In the genomic region with DNA sequence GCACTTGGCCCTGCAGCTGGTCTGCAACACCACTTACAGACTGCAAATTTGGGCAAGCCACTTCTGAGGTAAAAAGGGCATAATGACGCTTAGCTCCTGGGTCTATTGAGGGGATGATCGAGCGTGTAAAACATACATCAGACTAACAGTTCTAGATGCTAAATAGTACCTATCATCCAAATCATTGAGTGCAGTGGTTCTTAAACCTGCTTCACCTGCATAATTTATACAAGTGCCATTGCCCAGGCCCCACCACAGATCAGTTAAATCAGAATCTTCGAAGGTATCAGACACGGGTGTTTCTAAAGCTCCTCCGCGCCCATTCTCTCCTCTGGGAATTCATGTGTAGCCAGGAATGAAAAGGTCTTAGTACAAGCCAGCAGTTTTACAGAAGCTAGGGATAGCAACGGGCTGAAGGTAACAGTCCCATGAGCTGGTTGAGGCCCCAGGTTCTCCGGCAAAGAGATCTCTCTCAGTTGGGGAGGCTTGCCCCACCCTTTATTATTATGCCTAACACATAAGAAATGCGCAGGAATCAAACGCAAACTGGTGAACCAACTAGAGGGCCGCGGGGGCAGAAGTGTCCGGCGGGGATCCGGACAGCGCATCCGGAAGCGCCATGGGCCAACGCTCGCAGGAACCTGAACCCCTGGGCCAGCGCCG, we compare ENCODE assay signal across 8 cellular contexts. TPM values are rescaled to one million over a fixed set of nuclear protein-coding genes. Genes with fewer than 3 reads are reported as not detected.
DNase-seq lines count a peak whose midpoint lies in the region; ATAC-seq and TF ChIP-seq lines count a peak whose summit lies in the region.

No MANE protein-coding gene starts in this region.

- DNase-seq in Peyer's patch (no peak), fibroblast of mammary gland (ENCODE audit: low read depth) (no peak), gastrocnemius medialis (no peak), hepatic stellate cell (ENCODE audit: low spot score) (no peak), glomerular visceral epithelial cell (ENCODE audit: extremely low spot score) (no peak)
- no peak for DNase-seq in activated CD4-positive, alpha-beta T cell treated with anti-CD3 and anti-CD28 coated beads for 48 hours

- no peaks in the 10 kb centered on the region for H3K27me3 ChIP-seq in Peyer's patch
- no peaks in the 10 kb centered on the region for H3K27me3 ChIP-seq in gastrocnemius medialis

- TF ChIP-seq CTCF in Peyer's patch (IDR thresholded peaks at IDR 0.05), result no peak
- TF ChIP-seq CTCF in fibroblast of mammary gland (conservative IDR thresholded peaks at IDR 0.05; ENCODE audit: control insufficient read depth, insufficient read depth, low read depth, low read length), result no peak
- TF ChIP-seq CTCF in gastrocnemius medialis (IDR thresholded peaks at IDR 0.05 in 4 of 5, conservative IDR thresholded peaks at IDR 0.05 in 1 of 5), result no peak

- intact Hi-C loops in gastrocnemius medialis (cut with DNase I; ENCODE audit: low total_unique reads), result no loop called here

- TF ChIP-seq POLR2A in Peyer's patch (IDR thresholded peaks at IDR 0.05), result no peak
- no peak for TF ChIP-seq POLR2A in gastrocnemius medialis (IDR thresholded peaks at IDR 0.05)

- ATAC-seq in GM18867 (IDR thresholded peaks at IDR 0.05; ENCODE audit: unreplicated experiment) (peak; percentile 47), HG02571 (IDR thresholded peaks at IDR 0.05; ENCODE audit: unreplicated experiment) (peak; percentile 33), gastrocnemius medialis (peak; percentile 2 to 5)

- in situ Hi-C loops in gastrocnemius medialis (cut with MboI; ENCODE audit: low sequenced_read_pairs in 4 of 4), result no loop called here

- H3K27ac ChIP-seq in Peyer's patch (peak overlapping the region; percentile 84 to 94 (median 88)), gastrocnemius medialis (peak overlapping the region; percentile 87 to 99 (median 94))

- peak overlapping the region; percentile 75 to 97 (median 86) for H3K4me3 ChIP-seq in Peyer's patch
- H3K4me3 ChIP-seq in fibroblast of mammary gland (ENCODE audit: control insufficient read depth, low read depth, low read length), result peak overlapping the region; percentile 92
- peak overlapping the region; percentile 55 to 98 (median 78) for H3K4me3 ChIP-seq in gastrocnemius medialis

- H3K9me3 ChIP-seq in Peyer's patch (no peaks in the 10 kb centered on the region), gastrocnemius medialis (no peaks in the 10 kb centered on the region)

- H3K4me1 ChIP-seq in Peyer's patch (peaks cover 9 to 43% (median 11%) of the 10 kb centered on the region in 4 donors), gastrocnemius medialis (peaks cover 53 to 58% of the 10 kb centered on the region in 2 donors)

- H3K36me3 ChIP-seq in Peyer's patch (peaks cover 0 to 22% (median 0%) of the 10 kb centered on the region in 3 donors), gastrocnemius medialis (peaks cover 0 to 35% of the 10 kb centered on the region in 2 donors)

RNA-seq across cellular contexts. Expression of a gene that starts 0.7 kb away (rescaled TPM):
- total RNA-seq in Peyer's patch (100 to 1,000 TPM in 3 of 4 donors, 10 to 100 TPM in 1; 73.4 to 182 (median 134) TPM), gastrocnemius medialis (100 to 1,000 TPM; 207 to 235 (median 215) TPM)

RNA-seq across cellular contexts. Expression of a gene that starts 7.7 kb away (rescaled TPM):
- total RNA-seq in Peyer's patch (10 to 100 TPM in 2 of 4 donors, 1 to 10 TPM in 2; 7.5 to 24.0 (median 15.5) TPM), gastrocnemius medialis (100 to 1,000 TPM in 1 of 4 donors, 10 to 100 TPM in 3; 44.4 to 102 (median 80.7) TPM)

RNA-seq across cellular contexts. Expression of a gene that starts 10.6 kb away (rescaled TPM):
- total RNA-seq in Peyer's patch, result 10 to 100 TPM in 3 of 4 donors, 1 to 10 TPM in 1; 6.5 to 18.2 (median 16.0) TPM
- 10 to 100 TPM; 19.9 to 47.0 (median 36.9) TPM for total RNA-seq in gastrocnemius medialis

RNA-seq across cellular contexts. Expression of a gene that starts 17.0 kb away (rescaled TPM):
- total RNA-seq in Peyer's patch (10 to 100 TPM; 20.5 to 34.0 (median 25.9) TPM), gastrocnemius medialis (10 to 100 TPM; 28.4 to 35.4 (median 32.3) TPM)

RNA-seq across cellular contexts. Expression of a gene that starts 17.5 kb away (rescaled TPM):
- total RNA-seq in Peyer's patch, result 100 to 1,000 TPM in 2 of 4 donors, 10 to 100 TPM in 2; 75.1 to 189 (median 112) TPM
- 10 to 100 TPM in 1 of 4 donors, 1 to 10 TPM in 3; 5.3 to 12.1 (median 7.1) TPM for total RNA-seq in gastrocnemius medialis
